Comparison of ENCODE assay signal across 8 cellular contexts in genomic region chr20:3777726-3778629, GRCh38. TPM values are rescaled to one million over a fixed set of nuclear protein-coding genes. Genes with fewer than 3 reads are reported as not detected.
A peak's percentile ranks its signal among the peaks of the same experiment; 100 is the strongest.
DNase-seq lines count a peak whose midpoint lies in the region; ATAC-seq and TF ChIP-seq lines count a peak whose summit lies in the region.

No MANE protein-coding gene starts in this region.

- H3K4me3 Mint-ChIP-seq in activated B cell treated with CpG ODN at 0.5 μM for 24 hours (peak overlapping the region; percentile 87), endodermal cell (peak overlapping the region; percentile 47)

- H3K27me3 Mint-ChIP-seq in activated B cell treated with CpG ODN at 0.5 μM for 24 hours (peaks cover 2% of the 10 kb centered on the region), endodermal cell (ENCODE audit: insufficient read depth) (peaks cover 70% of the 10 kb centered on the region)

- intact Hi-C loops in activated B cell treated with CpG ODN at 0.5 μM for 24 hours (cut with micrococcal nuclease): loop anchor here (1.0 kb wide), 1 partner anchor 10 kb away; no protein-coding TSS in a partner anchor
- intact Hi-C loops in tibial artery (cut with DNase I; ENCODE audit: low total_unique reads): loop anchor here (5.0 kb wide), 1 partner anchor 101 kb away; no protein-coding TSS in a partner anchor

- H3K4me3 ChIP-seq in endodermal cell (ENCODE audit: low read length): peak overlapping the region; percentile 69
- H3K4me3 ChIP-seq in tibial artery: peak overlapping the region; percentile 49 to 59

- H3K36me3 Mint-ChIP-seq in activated B cell treated with CpG ODN at 0.5 μM for 24 hours (ENCODE audit: low read depth) (no peaks in the 10 kb centered on the region), endodermal cell (ENCODE audit: low read depth) (no peaks in the 10 kb centered on the region)

- 3 to 5% methylated on average over 37 to 70 of the region's 70 CpGs for WGBS in endodermal cell (ENCODE audit: insufficient coverage in 1 of 2, insufficient read length in 1 of 2), 2 experiments

- H3K4me1 Mint-ChIP-seq in activated B cell treated with CpG ODN at 0.5 μM for 24 hours (peaks cover 37% of the 10 kb centered on the region), endodermal cell (peaks cover 2% of the 10 kb centered on the region)

- H3K27ac Mint-ChIP-seq in activated B cell treated with CpG ODN at 0.5 μM for 24 hours: no peak overlapping the region
- H3K27ac Mint-ChIP-seq in endodermal cell: no peak overlapping the region

- H3K9me3 ChIP-seq in endodermal cell (ENCODE audit: control insufficient read depth, low read length) (no peaks in the 10 kb centered on the region), tibial artery (no peaks in the 10 kb centered on the region)

- H3K4me1 ChIP-seq in endodermal cell (ENCODE audit: control insufficient read depth, insufficient read depth, low read length) (peaks cover 3% of the 10 kb centered on the region), tibial artery (peaks cover 6 to 39% (median 23%) of the 10 kb centered on the region in 4 donors)

- CTCF ChIA-PET in activated B cell treated with CpG ODN at 0.5 μM for 24 hours (lab: Charles Lee): interaction anchor here (0.7 to 3.6 kb wide), 4 partner anchors 8 to 77 kb away, joined by 3 to 18 read pairs (median 3); partner anchors contain the start of genes ADISSP and CENPB

- H3K27me3 ChIP-seq in endodermal cell (ENCODE audit: control insufficient read depth, insufficient read depth, low read length, poor library complexity, severe bottlenecking) (peaks cover 62% of the 10 kb centered on the region), tibial artery (no peaks in the 10 kb centered on the region)

- TF ChIP-seq CTCF in activated B cell treated with CpG ODN at 0.5 μM for 24 hours (IDR thresholded peaks at IDR 0.05) (no peak), endodermal cell (conservative IDR thresholded peaks at IDR 0.05) (peak; percentile 42), tibial artery (IDR thresholded peaks at IDR 0.05) (no peak)

- H3K9ac ChIP-seq in endodermal cell (ENCODE audit: extremely low read depth, low read length, poor library complexity, severe bottlenecking): no peak overlapping the region

- H3K36me3 ChIP-seq in endodermal cell (ENCODE audit: control insufficient read depth, insufficient read depth, low read length) (no peaks in the 10 kb centered on the region), tibial artery (no peaks in the 10 kb centered on the region)

- ATAC-seq in activated B cell treated with CpG ODN at 0.5 μM for 24 hours (ENCODE audit: low read depth) (peak; percentile 64), GM18861 (IDR thresholded peaks at IDR 0.05; ENCODE audit: unreplicated experiment) (no peak)

- H3K27ac ChIP-seq in endodermal cell (ENCODE audit: low read depth, low read length) (no peak overlapping the region), tibial artery (peak overlapping the region; percentile 32 to 56)

- peak; percentile 57 for DNase-seq in CD1c-positive myeloid dendritic cell (ENCODE audit: extremely low spot score)
- peak; percentile 38 for DNase-seq in HT-29 (ENCODE audit: low spot score)
- peak; percentile 52 for DNase-seq in activated B cell treated with CpG ODN at 0.5 μM for 24 hours
- peak; percentile 89 for DNase-seq in endodermal cell
- DNase-seq in mucosa of gallbladder (ENCODE audit: low spot score): peak; percentile 65
- peak; percentile 73 to 85 for DNase-seq in tibial artery
- DNase-seq in cerebellar nuclear complex (lab: John Stamatoyannopoulos, UW): no peak

- POLR2A ChIA-PET in activated B cell treated with CpG ODN at 0.5 μM for 24 hours (lab: Charles Lee): interaction anchor here (0.5 to 3.8 kb wide), 7 partner anchors 8 to 1278 kb away, joined by 3 to 33 read pairs (median 7); partner anchors contain the start of genes ADISSP, AP5S1, CDC25B and CENPB

- no peaks in the 10 kb centered on the region for H3K9me3 Mint-ChIP-seq in activated B cell treated with CpG ODN at 0.5 μM for 24 hours
- H3K9me3 Mint-ChIP-seq in endodermal cell: no peaks in the 10 kb centered on the region

RNA-seq across cellular contexts. Expression of gene SPEF1, which starts 3.3 kb away (rescaled TPM):
- total RNA-seq in HT-29 (2014; rRNA removed; shearing (Covaris generic)): 0.81 and 0.92 TPM in 2 replicates
- not detected in 2 replicates for total RNA-seq in activated B cell treated with CpG ODN at 0.5 μM for 24 hours
- total RNA-seq in endodermal cell: under 1 TPM; 0.35 to 0.44 TPM
- 0.57 TPM for polyA plus RNA-seq in endodermal cell (2013, experiment 1 of 2)
- 0.66 TPM for polyA plus RNA-seq in endodermal cell (2013, experiment 2 of 2)
- 0.75 TPM for total RNA-seq in mucosa of gallbladder

RNA-seq across cellular contexts. Expression of gene CENPB, which starts 8.6 kb away (rescaled TPM):
- 205 and 222 TPM in 2 replicates for total RNA-seq in HT-29 (2014; rRNA removed; shearing (Covaris generic))
- total RNA-seq in activated B cell treated with CpG ODN at 0.5 μM for 24 hours (50.1 and 51.7 TPM in 2 replicates), endodermal cell (10 to 100 TPM; 43.0 to 50.7 TPM), mucosa of gallbladder (109 TPM)
- polyA plus RNA-seq in endodermal cell (2013, experiment 1 of 2): 43.7 TPM
- polyA plus RNA-seq in endodermal cell (2013, experiment 2 of 2): 43.5 TPM

RNA-seq across cellular contexts. Expression of gene ADISSP, which starts 10.4 kb away (rescaled TPM):
- total RNA-seq in HT-29 (2014; rRNA removed; shearing (Covaris generic)): 137 TPM in 2 replicates
- total RNA-seq in activated B cell treated with CpG ODN at 0.5 μM for 24 hours (29.9 and 31.1 TPM in 2 replicates), endodermal cell (10 to 100 TPM; 38.8 to 43.3 TPM), mucosa of gallbladder (61.1 TPM)
- 55.3 TPM for polyA plus RNA-seq in endodermal cell (2013, experiment 1 of 2)
- 45.3 TPM for polyA plus RNA-seq in endodermal cell (2013, experiment 2 of 2)

RNA-seq across cellular contexts. Expression of gene CDC25B, which starts 18.1 kb away (rescaled TPM):
- total RNA-seq in HT-29 (2014; rRNA removed; shearing (Covaris generic)): 71.1 and 71.6 TPM in 2 replicates
- total RNA-seq in activated B cell treated with CpG ODN at 0.5 μM for 24 hours: 21.6 and 24.3 TPM in 2 replicates
- total RNA-seq in endodermal cell: 10 to 100 TPM; 25.7 to 33.6 TPM
- polyA plus RNA-seq in endodermal cell (2013, experiment 1 of 2): 52.9 TPM
- polyA plus RNA-seq in endodermal cell (2013, experiment 2 of 2): 52.3 TPM
- 38.9 TPM for total RNA-seq in mucosa of gallbladder

RNA-seq across cellular contexts. Expression of gene AP5S1, which starts 42.4 kb away (rescaled TPM):
- total RNA-seq in HT-29 (2014; rRNA removed; shearing (Covaris generic)): 40.2 and 41.0 TPM in 2 replicates
- total RNA-seq in activated B cell treated with CpG ODN at 0.5 μM for 24 hours: 13.4 and 13.5 TPM in 2 replicates
- 1 to 10 TPM; 5.1 to 6.1 TPM for total RNA-seq in endodermal cell
- polyA plus RNA-seq in endodermal cell (2013, experiment 1 of 2): 4.1 TPM
- polyA plus RNA-seq in endodermal cell (2013, experiment 2 of 2): 3.8 TPM
- total RNA-seq in mucosa of gallbladder: 16.2 TPM

Comparison
In these comparisons a context has a peak if more than half of its experiments do, and no peak if none do; other contexts are left out.
1. DNase-seq: peak in CD1c-positive myeloid dendritic cell (single experiment), HT-29 (single experiment), activated B cell treated with CpG ODN at 0.5 μM for 24 hours (single experiment), endodermal cell (single experiment), mucosa of gallbladder (single experiment) and tibial artery (2 of 2); none in cerebellar nuclear complex (0 of 2).